Comparison of ENCODE assay signal across 1 cellular context in genomic region chr6:22928775-22929174, GRCh38.
TF ChIP-seq lines count a peak whose summit lies in the region.

No MANE protein-coding gene starts in this region.

TF ChIP-seq in WTC11, 78 proteins besides CTCF, POLR2A, EP300 and RAD21 (continued from another document):
- TF ChIP-seq PREB (CRISPR knock-in tag; IDR thresholded peaks at IDR 0.05; ENCODE audit: borderline replicate concordance) (no peak), IRF2 (CRISPR knock-in tag; IDR thresholded peaks at IDR 0.05; ENCODE audit: borderline replicate concordance, low read depth) (no peak), MAX (CRISPR knock-in tag; IDR thresholded peaks at IDR 0.05) (no peak), JAZF1 (CRISPR knock-in tag; IDR thresholded peaks at IDR 0.05) (no peak), TCF7 (CRISPR knock-in tag; IDR thresholded peaks at IDR 0.05; ENCODE audit: low read depth) (no peak), FOXK1 (CRISPR knock-in tag; IDR thresholded peaks at IDR 0.05) (no peak), E2F1 (CRISPR knock-in tag; IDR thresholded peaks at IDR 0.05) (no peak), KAT7 (CRISPR knock-in tag; IDR thresholded peaks at IDR 0.05; ENCODE audit: borderline replicate concordance) (no peak)
